21 cellular contexts compared by ENCODE assay signal in the genomic region with DNA sequence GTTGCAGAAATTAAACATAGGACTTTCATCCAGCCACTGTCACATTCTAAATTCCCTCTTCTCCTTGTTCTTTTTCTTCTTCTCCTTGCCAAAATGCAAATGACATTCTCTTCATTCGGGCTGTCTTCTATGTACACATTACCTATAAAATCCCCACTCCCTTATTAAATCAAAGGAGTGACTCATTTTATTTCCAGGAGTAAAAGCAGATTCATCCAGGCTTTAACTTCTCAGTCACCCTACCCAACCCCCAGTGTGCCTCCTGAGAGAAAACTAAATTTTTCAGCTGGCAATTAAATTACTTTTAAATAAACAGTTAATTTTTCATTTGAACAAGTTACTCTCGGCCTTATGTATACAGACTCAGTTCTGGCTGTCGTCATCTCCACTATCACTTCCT.
"Had no signal": no experiment of that assay in that cellular context is flagged by ENCODE, and none has a peak within 500 bp of the region (broad histone marks: within the 10 kb centered on the region; RNA-seq: fewer than 3 reads in every experiment).

No MANE protein-coding gene starts in this region.

- H3K36me3 ChIP-seq: SJCRH30 had no signal

- ATAC-seq: HepG2, Panc1, Right ventricle myocardium inferior, SK-N-SH treated with all-trans-retinoic acid at 6 μM for 48 hours had no signal

- H3K4me3 ChIP-seq: SJCRH30 had no signal

- H3K4me2 ChIP-seq: KMS-11 had no signal

- H3K4me1 ChIP-seq: SJCRH30 had no signal

- DNase-seq: IMR-90, Kasumi-1, NCI-H1048, NCI-H1105, NCI-H1417, NCI-H1436 treated with DMSO at 0.1 percent for 48 hours, NCI-H1694, NCI-H187 treated with DMSO at 0.1 percent for 48 hours, NCI-H2029 treated with DMSO at 0.1 percent for 48 hours, NCI-H2171 treated with DMSO at 0.1 percent for 48 hours, NCI-H510A, NCI-H524 treated with DMSO at 0.1 percent for 48 hours, NCI-H69, NCI-H774, SHP77 treated with DMSO at 0.1 percent for 48 hours, SJCRH30 had no signal

- FAIRE-seq: HepG2 had no signal

- H3K27ac ChIP-seq: KMS-11, SJCRH30 had no signal

- H3K9me3 ChIP-seq: SJCRH30 had no signal
